In genomic region chr2:239052720-239053665, GRCh38 we compare ENCODE assay signal across 27 cellular contexts.
"Had no signal": no experiment of that assay in that cellular context is flagged by ENCODE, and none has a peak within 500 bp of the region (broad histone marks: within the 10 kb centered on the region; RNA-seq: fewer than 3 reads in every experiment).

No MANE protein-coding gene starts in this region.

- H3K4me3 Mint-ChIP-seq: effector memory CD8-positive, alpha-beta T cell; natural killer cell treated with Interleukin-12 subunit alpha and Interleukin-12 subunit beta and Interleukin-15 and Interleukin-18, amount 100 ng/mL, for 72 hours; stimulated activated memory B cell treated with anti-CD40 and anti-IgM and Interleukin-4, amounts not matched to agents 10 μg/mL and 1 μg/mL and 100 μg/mL, for 72 hours; WTC11 had no signal

- DNase-seq: activated naive CD4-positive, alpha-beta T cell treated with anti-CD3 and anti-CD28 coated beads, Interleukin-2, amount 50 U/mL, for 16 hours; activated T-cell treated with anti-CD3 and anti-CD28 coated beads, Interleukin-2, amount 50 U/mL, for 48 hours; brain microvascular endothelial cell; caudate nucleus; effector memory CD8-positive, alpha-beta T cell; gastrocnemius medialis; hippocampal formation; kidney glomerular epithelial cell; left ventricle myocardium inferior; mammary epithelial cell; midbrain; stimulated activated CD4-positive, alpha-beta T cell treated with anti-CD3 and anti-CD28 coated beads, Interleukin-2, amount 100 ng/mL, for 24 hours; stomach; T-helper 1 cell; transverse colon; uterus had no signal

- H3K4me1 ChIP-seq: ascending aorta, esophagus muscularis mucosa, gastrocnemius medialis, left ventricle myocardium inferior, psoas muscle, right atrium auricular region, stomach, suprapubic skin, transverse colon, uterus had no signal

- H3K36me3 Mint-ChIP-seq: natural killer cell treated with Interleukin-12 subunit alpha and Interleukin-12 subunit beta and Interleukin-15 and Interleukin-18, amount 100 ng/mL, for 72 hours had no signal

- H3K36me3 ChIP-seq: brain microvascular endothelial cell, ovary had no signal

- H3K4me1 Mint-ChIP-seq: stimulated activated memory B cell treated with anti-CD40 and anti-IgM and Interleukin-4, amounts not matched to agents 10 μg/mL and 1 μg/mL and 100 μg/mL, for 72 hours; WTC11 had no signal

- H3K4me3 ChIP-seq: ascending aorta, dorsolateral prefrontal cortex, esophagus muscularis mucosa, gastrocnemius medialis, left ventricle myocardium inferior, ovary, psoas muscle, right atrium auricular region, stomach, suprapubic skin, transverse colon, uterus had no signal

- H3K9me3 ChIP-seq: gastrocnemius medialis, neutrophil, psoas muscle, suprapubic skin, transverse colon had no signal

- H3K9me3 Mint-ChIP-seq: effector memory CD8-positive, alpha-beta T cell; natural killer cell treated with Interleukin-12 subunit alpha and Interleukin-12 subunit beta and Interleukin-15 and Interleukin-18, amount 100 ng/mL, for 72 hours; stimulated activated memory B cell treated with anti-CD40 and anti-IgM and Interleukin-4, amounts not matched to agents 10 μg/mL and 1 μg/mL and 100 μg/mL, for 72 hours; WTC11 had no signal

- ATAC-seq: effector memory CD8-positive, alpha-beta T cell; gastrocnemius medialis; WTC11 had no signal

- H3K27ac Mint-ChIP-seq: effector memory CD8-positive, alpha-beta T cell; natural killer cell treated with Interleukin-12 subunit alpha and Interleukin-12 subunit beta and Interleukin-15 and Interleukin-18, amount 100 ng/mL, for 72 hours; stimulated activated memory B cell treated with anti-CD40 and anti-IgM and Interleukin-4, amounts not matched to agents 10 μg/mL and 1 μg/mL and 100 μg/mL, for 72 hours; WTC11 had no signal

- H3K27me3 ChIP-seq: ascending aorta, brain microvascular endothelial cell, dorsolateral prefrontal cortex, esophagus muscularis mucosa, gastrocnemius medialis, neutrophil, ovary, right atrium auricular region, stomach, suprapubic skin, transverse colon, uterus had no signal

- H3K27ac ChIP-seq: ascending aorta, brain microvascular endothelial cell, dorsolateral prefrontal cortex, esophagus muscularis mucosa, gastrocnemius medialis, left ventricle myocardium inferior, neutrophil, ovary, psoas muscle, right atrium auricular region, stomach, suprapubic skin, transverse colon, uterus had no signal

- H3K27me3 Mint-ChIP-seq: effector memory CD8-positive, alpha-beta T cell; natural killer cell treated with Interleukin-12 subunit alpha and Interleukin-12 subunit beta and Interleukin-15 and Interleukin-18, amount 100 ng/mL, for 72 hours; stimulated activated memory B cell treated with anti-CD40 and anti-IgM and Interleukin-4, amounts not matched to agents 10 μg/mL and 1 μg/mL and 100 μg/mL, for 72 hours had no signal
